In the genomic region with DNA sequence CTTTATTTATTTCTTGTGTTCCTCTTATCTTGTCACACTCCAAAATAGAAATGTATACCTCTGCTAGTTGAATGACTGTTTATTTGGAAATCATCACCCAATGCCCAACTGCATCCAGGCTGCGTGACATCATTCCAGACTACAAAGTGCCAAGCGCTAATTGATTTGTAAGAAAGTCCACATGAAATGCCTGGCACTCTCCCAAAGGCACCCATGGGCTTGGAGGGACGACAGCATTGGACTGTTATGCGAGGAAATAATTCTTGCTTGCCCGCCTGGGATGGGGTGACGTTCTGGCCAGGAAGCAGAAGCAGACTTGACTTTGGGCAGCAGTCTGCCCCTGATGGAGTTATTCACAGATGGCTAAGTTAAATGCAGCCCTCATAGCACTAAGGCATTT, we compare ENCODE assay signal across 19 cellular contexts.
"Had no signal": no experiment of that assay in that cellular context is flagged by ENCODE, and none has a peak within 500 bp of the region (broad histone marks: within the 10 kb centered on the region; RNA-seq: fewer than 3 reads in every experiment).

No MANE protein-coding gene starts in this region.

- FAIRE-seq: RCC 7860 had no signal

- H3K9me3 ChIP-seq: SJSA1 had no signal

- H3K27ac ChIP-seq: SJSA1, SK-N-MC had no signal

- H3K4me1 ChIP-seq: SJSA1 had no signal

- H3K27me3 ChIP-seq: SJSA1 had no signal

- DNase-seq: KBM-7, MV-4-11, NCI-H1048, NCI-H1417 treated with DMSO at 0.1 percent for 48 hours, NCI-H146, NCI-H1694 treated with DMSO at 0.1 percent for 48 hours, NCI-H1930, NCI-H2171, NCI-H226, NCI-H446, NCI-H510A, NCI-H524 treated with DMSO at 0.1 percent for 48 hours, NCI-H82, Right ventricle myocardium superior, RPMI8226, SIG-M5 had no signal

- H3K4me3 ChIP-seq: SJSA1, SK-N-MC had no signal
